In genomic region chr6:31702819-31703716, GRCh38 we compare ENCODE assay signal across 1 cellular context.
TF ChIP-seq lines count a peak whose summit lies in the region.

Gene ABHD16A (minus strand): TSS chr6:31703324. CDS start chr6:31703281, 43 bp downstream.

TF ChIP-seq in HepG2, 621 proteins besides CTCF, POLR2A, EP300 and RAD21 (continued from another document and continues in another):
- peak; percentile 34; the same call in 1 of the 2 replicates for TF ChIP-seq AHDC1 (CRISPR knock-in tag; IDR thresholded peaks at IDR 0.05; ENCODE audit: borderline replicate concordance)
- TF ChIP-seq THRA (CRISPR knock-in tag; IDR thresholded peaks at IDR 0.05; ENCODE audit: borderline replicate concordance): peak; percentile 56
- no peak for TF ChIP-seq ZNF34 (CRISPR knock-in tag; IDR thresholded peaks at IDR 0.05; ENCODE audit: borderline replicate concordance)
- TF ChIP-seq MAX (IDR thresholded peaks at IDR 0.05): peak; percentile 41
- peak; percentile 85 for TF ChIP-seq ZHX2 (IDR thresholded peaks at IDR 0.05; ENCODE audit: low read depth)
- TF ChIP-seq ZHX2 (CRISPR knock-in tag; IDR thresholded peaks at IDR 0.05; ENCODE audit: borderline replicate concordance): no peak
- peak; percentile 29 for TF ChIP-seq AGO2 (optimal IDR thresholded peaks at IDR 0.05; ENCODE audit: low read depth, low read length)
- TF ChIP-seq, protein P1, sequence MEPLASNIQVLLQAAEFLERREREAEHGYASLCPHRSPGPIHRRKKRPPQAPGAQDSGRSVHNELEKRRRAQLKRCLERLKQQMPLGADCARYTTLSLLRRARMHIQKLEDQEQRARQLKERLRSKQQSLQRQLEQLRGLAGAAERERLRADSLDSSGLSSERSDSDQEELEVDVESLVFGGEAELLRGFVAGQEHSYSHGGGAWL (CRISPR knock-in tag; IDR thresholded peaks at IDR 0.05): 0 out of 2 replicates have a peak, but pooled peaks have one; percentile 20
- TF ChIP-seq SRY (CRISPR knock-in tag; IDR thresholded peaks at IDR 0.05): no peak; the same call in 1 of the 2 replicates
- no peak for TF ChIP-seq HNRNPUL1 (IDR thresholded peaks at IDR 0.05; ENCODE audit: low read depth, low read length)
- TF ChIP-seq, protein P2, sequence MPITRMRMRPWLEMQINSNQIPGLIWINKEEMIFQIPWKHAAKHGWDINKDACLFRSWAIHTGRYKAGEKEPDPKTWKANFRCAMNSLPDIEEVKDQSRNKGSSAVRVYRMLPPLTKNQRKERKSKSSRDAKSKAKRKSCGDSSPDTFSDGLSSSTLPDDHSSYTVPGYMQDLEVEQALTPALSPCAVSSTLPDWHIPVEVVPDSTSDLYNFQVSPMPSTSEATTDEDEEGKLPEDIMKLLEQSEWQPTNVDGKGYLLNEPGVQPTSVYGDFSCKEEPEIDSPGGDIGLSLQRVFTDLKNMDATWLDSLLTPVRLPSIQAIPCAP (CRISPR knock-in tag; IDR thresholded peaks at IDR 0.05; ENCODE audit: low read depth): no peak
- TF ChIP-seq, protein P3, sequence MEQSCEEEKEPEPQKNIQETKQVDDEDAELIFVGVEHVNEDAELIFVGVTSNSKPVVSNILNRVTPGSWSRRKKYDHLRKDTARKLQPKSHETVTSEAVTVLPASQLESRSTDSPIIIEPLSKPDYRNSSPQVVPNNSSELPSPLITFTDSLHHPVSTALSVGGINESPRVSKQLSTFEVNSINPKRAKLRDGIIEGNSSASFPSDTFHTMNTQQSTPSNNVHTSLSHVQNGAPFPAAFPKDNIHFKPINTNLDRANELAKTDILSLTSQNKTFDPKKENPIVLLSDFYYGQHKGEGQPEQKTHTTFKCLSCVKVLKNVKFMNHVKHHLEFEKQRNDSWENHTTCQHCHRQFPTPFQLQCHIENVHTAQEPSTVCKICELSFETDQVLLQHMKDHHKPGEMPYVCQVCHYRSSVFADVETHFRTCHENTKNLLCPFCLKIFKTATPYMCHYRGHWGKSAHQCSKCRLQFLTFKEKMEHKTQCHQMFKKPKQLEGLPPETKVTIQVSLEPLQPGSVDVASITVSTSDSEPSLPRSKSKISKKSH (CRISPR knock-in tag; IDR thresholded peaks at IDR 0.05; ENCODE audit: borderline replicate concordance): peak; percentile 68; the same call in 1 of the 2 replicates
- TF ChIP-seq SMAD3 (CRISPR knock-in tag; IDR thresholded peaks at IDR 0.05): 0 out of 2 replicates have a peak, but pooled peaks have one; percentile 51
- TF ChIP-seq JUNB (CRISPR knock-in tag; IDR thresholded peaks at IDR 0.05; ENCODE audit: borderline replicate concordance): no peak
- no peak for TF ChIP-seq BATF2 (CRISPR knock-in tag; IDR thresholded peaks at IDR 0.05)
- TF ChIP-seq, protein P4, sequence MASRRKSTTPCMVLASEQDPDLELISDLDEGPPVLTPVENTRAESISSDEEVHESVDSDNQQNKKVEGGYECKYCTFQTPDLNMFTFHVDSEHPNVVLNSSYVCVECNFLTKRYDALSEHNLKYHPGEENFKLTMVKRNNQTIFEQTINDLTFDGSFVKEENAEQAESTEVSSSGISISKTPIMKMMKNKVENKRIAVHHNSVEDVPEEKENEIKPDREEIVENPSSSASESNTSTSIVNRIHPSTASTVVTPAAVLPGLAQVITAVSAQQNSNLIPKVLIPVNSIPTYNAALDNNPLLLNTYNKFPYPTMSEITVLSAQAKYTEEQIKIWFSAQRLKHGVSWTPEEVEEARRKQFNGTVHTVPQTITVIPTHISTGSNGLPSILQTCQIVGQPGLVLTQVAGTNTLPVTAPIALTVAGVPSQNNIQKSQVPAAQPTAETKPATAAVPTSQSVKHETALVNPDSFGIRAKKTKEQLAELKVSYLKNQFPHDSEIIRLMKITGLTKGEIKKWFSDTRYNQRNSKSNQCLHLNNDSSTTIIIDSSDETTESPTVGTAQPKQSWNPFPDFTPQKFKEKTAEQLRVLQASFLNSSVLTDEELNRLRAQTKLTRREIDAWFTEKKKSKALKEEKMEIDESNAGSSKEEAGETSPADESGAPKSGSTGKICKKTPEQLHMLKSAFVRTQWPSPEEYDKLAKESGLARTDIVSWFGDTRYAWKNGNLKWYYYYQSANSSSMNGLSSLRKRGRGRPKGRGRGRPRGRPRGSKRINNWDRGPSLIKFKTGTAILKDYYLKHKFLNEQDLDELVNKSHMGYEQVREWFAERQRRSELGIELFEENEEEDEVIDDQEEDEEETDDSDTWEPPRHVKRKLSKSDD (CRISPR knock-in tag; IDR thresholded peaks at IDR 0.05; ENCODE audit: low read depth): peak; percentile 87; the same call in 1 of the 2 replicates
- TF ChIP-seq BRF2 (CRISPR knock-in tag; IDR thresholded peaks at IDR 0.05): no peak
- TF ChIP-seq, protein P5, sequence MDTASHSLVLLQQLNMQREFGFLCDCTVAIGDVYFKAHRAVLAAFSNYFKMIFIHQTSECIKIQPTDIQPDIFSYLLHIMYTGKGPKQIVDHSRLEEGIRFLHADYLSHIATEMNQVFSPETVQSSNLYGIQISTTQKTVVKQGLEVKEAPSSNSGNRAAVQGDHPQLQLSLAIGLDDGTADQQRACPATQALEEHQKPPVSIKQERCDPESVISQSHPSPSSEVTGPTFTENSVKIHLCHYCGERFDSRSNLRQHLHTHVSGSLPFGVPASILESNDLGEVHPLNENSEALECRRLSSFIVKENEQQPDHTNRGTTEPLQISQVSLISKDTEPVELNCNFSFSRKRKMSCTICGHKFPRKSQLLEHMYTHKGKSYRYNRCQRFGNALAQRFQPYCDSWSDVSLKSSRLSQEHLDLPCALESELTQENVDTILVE (CRISPR knock-in tag; IDR thresholded peaks at IDR 0.05): peak; percentile 96
- peak; percentile 31; the same call in 1 of the 2 replicates for TF ChIP-seq TFE3 (CRISPR knock-in tag; IDR thresholded peaks at IDR 0.05)
- TF ChIP-seq NFKB2 (CRISPR knock-in tag; IDR thresholded peaks at IDR 0.05; ENCODE audit: borderline replicate concordance): peak; percentile 60; the same call in 1 of the 2 replicates
- no peak for TF ChIP-seq SOX6 (IDR thresholded peaks at IDR 0.05)
- peak; percentile 47 for TF ChIP-seq SOX6 (CRISPR knock-in tag; IDR thresholded peaks at IDR 0.05)
- no peak for TF ChIP-seq MTF1 (CRISPR knock-in tag; IDR thresholded peaks at IDR 0.05)
- 0 out of 2 replicates have a peak, but pooled peaks have one; percentile 69 for TF ChIP-seq ISX (CRISPR knock-in tag; conservative IDR thresholded peaks at IDR 0.05)
- TF ChIP-seq THYN1 (CRISPR knock-in tag; IDR thresholded peaks at IDR 0.05; ENCODE audit: borderline replicate concordance, low read depth): no peak
- no peak; the same call in 1 of the 2 replicates for TF ChIP-seq ZMYM2 (CRISPR knock-in tag; IDR thresholded peaks at IDR 0.05)
- peak; percentile 73; the same call in 1 of the 2 replicates for TF ChIP-seq CBX5 (CRISPR knock-in tag; IDR thresholded peaks at IDR 0.05; ENCODE audit: borderline replicate concordance)
